In the genomic region with DNA sequence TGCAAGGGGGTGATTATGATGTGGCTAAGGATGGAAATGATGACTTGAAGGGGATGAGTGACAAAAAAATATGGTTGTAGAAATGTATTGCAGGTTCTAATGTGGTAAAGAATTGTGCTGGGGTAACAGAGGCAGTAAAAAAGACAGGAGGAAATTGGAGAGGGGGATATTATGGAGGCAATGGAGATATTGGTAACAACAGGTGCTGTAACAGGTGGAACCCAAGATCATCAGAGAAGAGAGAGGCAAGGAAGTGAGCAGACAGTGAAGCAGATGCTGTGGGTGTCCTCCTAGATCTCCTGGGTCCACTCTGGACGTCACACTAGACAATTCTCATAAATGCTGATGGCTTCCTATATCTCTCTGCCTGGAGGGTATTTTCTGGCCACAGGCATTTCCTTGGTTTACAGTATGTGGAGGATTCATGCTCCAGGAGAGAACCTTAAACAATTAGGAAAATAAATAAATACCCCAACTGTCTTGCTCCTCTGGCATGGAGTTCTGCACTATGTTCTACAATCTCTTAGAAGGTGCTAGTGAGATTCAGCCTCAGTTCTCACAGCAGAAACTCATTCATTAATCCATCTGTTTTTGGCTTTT, we compare ENCODE assay signal across 27 cellular contexts.
"Had no signal": no experiment of that assay in that cellular context is flagged by ENCODE, and none has a peak within 500 bp of the region (broad histone marks: within the 10 kb centered on the region; RNA-seq: fewer than 3 reads in every experiment).

No MANE protein-coding gene starts in this region.

- DNase-seq: dorsolateral prefrontal cortex; effector CD4-positive, alpha-beta T cell; hypothalamus; left ventricle myocardium superior; lower lobe of right lung; mucosa of descending colon; naive B cell; pancreas; stimulated activated CD4-positive, alpha-beta T cell treated with anti-CD3 and anti-CD28 coated beads, Interleukin-12 subunit alpha, Interleukin-12 subunit beta, amount 100 ng/mL, for 4 hours; stimulated activated CD4-positive, alpha-beta T cell treated with anti-CD3 and anti-CD28 coated beads, Interleukin-1b, Interleukin-23, amount 100 ng/mL, for 48 hours; stimulated activated CD4-positive, alpha-beta T cell treated with anti-CD3 and anti-CD28 coated beads, Interleukin-4, amount 100 ng/mL, for 1 hour; stimulated activated CD8-positive, alpha-beta memory T cell treated with anti-CD3 and anti-CD28 coated beads, Interleukin-4, amount 100 ng/mL, for 48 hours; stimulated activated naive CD4-positive, alpha-beta T cell; stimulated activated naive CD8-positive, alpha-beta T cell treated with anti-CD3 and anti-CD28 coated beads, Interleukin-15, amount 100 ng/mL, for 72 hours; transverse colon; upper lobe of right lung; uterus had no signal

- FAIRE-seq: frontal cortex, keratinocyte, pancreas had no signal

- H3K9me3 ChIP-seq: lower lobe of right lung, mucosa of descending colon, neutrophil, pancreas, right atrium auricular region, suprapubic skin, transverse colon, upper lobe of right lung, uterus had no signal

- H3K27me3 ChIP-seq: dorsolateral prefrontal cortex, neutrophil, pancreas, right atrium auricular region, suprapubic skin, transverse colon, upper lobe of right lung, uterus had no signal

- H3K27ac Mint-ChIP-seq: natural killer cell treated with Interleukin-12 subunit alpha and Interleukin-12 subunit beta and Interleukin-15 and Interleukin-18, amount 100 ng/mL, for 72 hours; progenitor cell of endocrine pancreas; stimulated activated naive CD8-positive, alpha-beta T cell treated with anti-CD3 and anti-CD28 coated beads, Interleukin-15, amount 100 ng/mL, for 72 hours had no signal

- ATAC-seq: left ventricle myocardium superior; lower lobe of right lung; mucosa of descending colon; natural killer cell treated with Interleukin-12 subunit alpha and Interleukin-12 subunit beta and Interleukin-15 and Interleukin-18, amount 100 ng/mL, for 72 hours; pancreas; sciatic nerve; stimulated activated naive CD8-positive, alpha-beta T cell treated with anti-CD3 and anti-CD28 coated beads, Interleukin-15, amount 100 ng/mL, for 72 hours; upper lobe of right lung had no signal

- H3K36me3 Mint-ChIP-seq: naive B cell; natural killer cell treated with Interleukin-12 subunit alpha and Interleukin-12 subunit beta and Interleukin-15 and Interleukin-18, amount 100 ng/mL, for 72 hours had no signal

- H3K27ac ChIP-seq: dorsolateral prefrontal cortex, lower lobe of right lung, neutrophil, pancreas, right atrium auricular region, suprapubic skin, transverse colon, upper lobe of right lung, uterus had no signal

- H3K4me3 Mint-ChIP-seq: naive B cell; natural killer cell treated with Interleukin-12 subunit alpha and Interleukin-12 subunit beta and Interleukin-15 and Interleukin-18, amount 100 ng/mL, for 72 hours; neural crest cell; stimulated activated naive CD8-positive, alpha-beta T cell treated with anti-CD3 and anti-CD28 coated beads, Interleukin-15, amount 100 ng/mL, for 72 hours had no signal

- H3K9me3 Mint-ChIP-seq: stimulated activated naive CD8-positive, alpha-beta T cell treated with anti-CD3 and anti-CD28 coated beads, Interleukin-15, amount 100 ng/mL, for 72 hours had no signal

- H3K4me1 Mint-ChIP-seq: naive B cell; neural crest cell; stimulated activated naive CD8-positive, alpha-beta T cell treated with anti-CD3 and anti-CD28 coated beads, Interleukin-15, amount 100 ng/mL, for 72 hours had no signal

- H3K27me3 Mint-ChIP-seq: naive B cell; natural killer cell treated with Interleukin-12 subunit alpha and Interleukin-12 subunit beta and Interleukin-15 and Interleukin-18, amount 100 ng/mL, for 72 hours; progenitor cell of endocrine pancreas; stimulated activated naive CD8-positive, alpha-beta T cell treated with anti-CD3 and anti-CD28 coated beads, Interleukin-15, amount 100 ng/mL, for 72 hours had no signal

- H3K4me3 ChIP-seq: dorsolateral prefrontal cortex, lower lobe of right lung, mucosa of descending colon, pancreas, right atrium auricular region, smooth muscle cell, suprapubic skin, transverse colon, upper lobe of right lung, uterus had no signal

- H3K4me1 ChIP-seq: lower lobe of right lung, pancreas, right atrium auricular region, suprapubic skin, transverse colon, upper lobe of right lung, uterus had no signal

- H3K36me3 ChIP-seq: lower lobe of right lung, neutrophil, pancreas, right atrium auricular region, suprapubic skin, transverse colon, upper lobe of right lung, uterus had no signal

- H3K4me2 ChIP-seq: smooth muscle cell had no signal
